1 cellular context compared by ENCODE assay signal in genomic region chr3:143152043-143152442, GRCh38.
TF ChIP-seq lines count a peak whose summit lies in the region.

No MANE protein-coding gene starts in this region.

TF ChIP-seq in GM23338, 12 proteins besides CTCF, POLR2A, EP300 and RAD21 (continued from another document):
- no peak for TF ChIP-seq REST (IDR thresholded peaks at IDR 0.05; ENCODE audit: unreplicated experiment)
- TF ChIP-seq CREB1 (CRISPR knock-in tag; IDR thresholded peaks at IDR 0.05; ENCODE audit: low read depth), result no peak
- no peak for TF ChIP-seq ZNF331 (CRISPR knock-in tag; IDR thresholded peaks at IDR 0.05; ENCODE audit: low read depth)
- no peak for TF ChIP-seq EZH2 (IDR thresholded peaks at IDR 0.05; ENCODE audit: low read depth, unreplicated experiment)
- TF ChIP-seq JUNB (IDR thresholded peaks at IDR 0.05; ENCODE audit: unreplicated experiment), result no peak
